In the genomic region with DNA sequence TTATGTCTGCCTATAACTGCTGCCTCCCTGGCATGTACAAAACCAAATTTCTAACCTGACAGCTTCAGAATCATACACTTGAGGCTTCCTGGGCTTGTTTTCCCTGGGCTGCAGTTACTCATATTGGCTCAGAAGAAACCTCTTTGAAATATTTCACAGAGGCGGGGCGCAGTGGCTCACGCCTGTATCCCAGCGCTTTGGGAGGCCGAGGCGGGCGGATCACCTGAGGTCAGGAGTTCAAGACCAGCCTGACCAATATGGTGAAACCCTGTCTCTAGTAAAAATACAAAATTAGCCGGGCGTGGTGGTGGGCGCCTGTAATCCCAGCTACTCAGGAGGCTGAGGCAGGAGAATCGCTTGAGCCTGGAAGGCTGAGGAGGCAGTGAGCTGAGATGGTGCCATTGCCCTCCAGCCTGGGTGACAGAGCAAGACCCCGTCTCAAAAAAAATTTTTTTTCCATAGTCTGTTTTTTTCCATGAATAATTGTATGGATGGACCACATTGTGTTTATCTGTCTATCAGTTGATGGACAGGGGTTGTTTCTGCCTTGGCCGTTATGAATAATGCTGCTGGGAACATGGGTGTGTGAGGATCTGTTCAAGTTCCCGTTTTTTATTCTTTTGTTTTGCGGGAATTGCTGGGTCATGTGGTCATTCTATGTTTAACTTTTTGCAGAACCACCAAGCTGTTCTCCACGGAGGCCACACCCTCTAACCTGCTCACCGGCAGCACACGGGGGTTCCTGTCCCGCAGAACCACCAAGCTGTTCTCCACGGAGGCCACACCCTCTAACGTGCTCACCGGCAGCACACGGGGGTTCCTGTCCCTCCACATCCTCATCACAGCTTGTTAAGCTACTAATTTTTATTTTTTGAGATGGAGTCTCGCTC, we compare ENCODE assay signal across 1 cellular context.
TF ChIP-seq lines count a peak whose summit lies in the region.

No MANE protein-coding gene starts in this region.

TF ChIP-seq in K562, 482 proteins besides CTCF, POLR2A, EP300 and RAD21 (continued from another document):
- TF ChIP-seq, protein P1, sequence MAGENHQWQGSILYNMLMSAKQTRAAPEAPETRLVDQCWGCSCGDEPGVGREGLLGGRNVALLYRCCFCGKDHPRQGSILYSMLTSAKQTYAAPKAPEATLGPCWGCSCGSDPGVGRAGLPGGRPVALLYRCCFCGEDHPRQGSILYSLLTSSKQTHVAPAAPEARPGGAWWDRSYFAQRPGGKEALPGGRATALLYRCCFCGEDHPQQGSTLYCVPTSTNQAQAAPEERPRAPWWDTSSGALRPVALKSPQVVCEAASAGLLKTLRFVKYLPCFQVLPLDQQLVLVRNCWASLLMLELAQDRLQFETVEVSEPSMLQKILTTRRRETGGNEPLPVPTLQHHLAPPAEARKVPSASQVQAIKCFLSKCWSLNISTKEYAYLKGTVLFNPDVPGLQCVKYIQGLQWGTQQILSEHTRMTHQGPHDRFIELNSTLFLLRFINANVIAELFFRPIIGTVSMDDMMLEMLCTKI (IDR thresholded peaks at IDR 0.05; ENCODE audit: partially characterized antibody), result no peak
- no peak for TF ChIP-seq MBD1 (CRISPR knock-in tag; IDR thresholded peaks at IDR 0.05)
- TF ChIP-seq ZEB2 (IDR thresholded peaks at IDR 0.05), result no peak
- TF ChIP-seq CTBP1 (IDR thresholded peaks at IDR 0.05; ENCODE audit: borderline replicate concordance), result 0 out of 2 replicates have a peak, but pooled peaks have one; percentile 26
- no peak for TF ChIP-seq RFX7 (CRISPR knock-in tag; IDR thresholded peaks at IDR 0.05)
- no peak for TF ChIP-seq NR4A1 (CRISPR knock-in tag; IDR thresholded peaks at IDR 0.05)
- TF ChIP-seq NR4A1 (tag; IDR thresholded peaks at IDR 0.05), result no peak
- TF ChIP-seq ZNF507 (tag; conservative IDR thresholded peaks at IDR 0.05), result no peak
- TF ChIP-seq SIX5 (IDR thresholded peaks at IDR 0.05; ENCODE audit: borderline replicate concordance in 1 of 2, insufficient read depth in 1 of 2, low read depth in 1 of 2, low read length in 2 of 2), result no peak
- no peak for TF ChIP-seq FOXP1 (CRISPR knock-in tag; IDR thresholded peaks at IDR 0.05)
- no peak for TF ChIP-seq SMAD1 (IDR thresholded peaks at IDR 0.05; ENCODE audit: low read depth, low read length, partially characterized antibody)
- peak; percentile 76; the same call in 1 of the 2 replicates for TF ChIP-seq SOX6 (IDR thresholded peaks at IDR 0.05)
- TF ChIP-seq, protein P2, sequence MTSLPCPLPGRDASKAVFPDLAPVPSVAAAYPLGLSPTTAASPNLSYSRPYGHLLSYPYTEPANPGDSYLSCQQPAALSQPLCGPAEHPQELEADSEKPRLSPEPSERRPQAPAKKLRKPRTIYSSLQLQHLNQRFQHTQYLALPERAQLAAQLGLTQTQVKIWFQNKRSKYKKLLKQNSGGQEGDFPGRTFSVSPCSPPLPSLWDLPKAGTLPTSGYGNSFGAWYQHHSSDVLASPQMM (CRISPR knock-in tag; IDR thresholded peaks at IDR 0.05), result no peak
- TF ChIP-seq SFPQ (IDR thresholded peaks at IDR 0.05; ENCODE audit: low read depth, low read length), result no peak
- TF ChIP-seq FOXK1 (CRISPR knock-in tag; IDR thresholded peaks at IDR 0.05; ENCODE audit: borderline replicate concordance), result no peak
- TF ChIP-seq MEIS2 (IDR thresholded peaks at IDR 0.05; ENCODE audit: partially characterized antibody), result peak; percentile 38
- TF ChIP-seq, protein P3, sequence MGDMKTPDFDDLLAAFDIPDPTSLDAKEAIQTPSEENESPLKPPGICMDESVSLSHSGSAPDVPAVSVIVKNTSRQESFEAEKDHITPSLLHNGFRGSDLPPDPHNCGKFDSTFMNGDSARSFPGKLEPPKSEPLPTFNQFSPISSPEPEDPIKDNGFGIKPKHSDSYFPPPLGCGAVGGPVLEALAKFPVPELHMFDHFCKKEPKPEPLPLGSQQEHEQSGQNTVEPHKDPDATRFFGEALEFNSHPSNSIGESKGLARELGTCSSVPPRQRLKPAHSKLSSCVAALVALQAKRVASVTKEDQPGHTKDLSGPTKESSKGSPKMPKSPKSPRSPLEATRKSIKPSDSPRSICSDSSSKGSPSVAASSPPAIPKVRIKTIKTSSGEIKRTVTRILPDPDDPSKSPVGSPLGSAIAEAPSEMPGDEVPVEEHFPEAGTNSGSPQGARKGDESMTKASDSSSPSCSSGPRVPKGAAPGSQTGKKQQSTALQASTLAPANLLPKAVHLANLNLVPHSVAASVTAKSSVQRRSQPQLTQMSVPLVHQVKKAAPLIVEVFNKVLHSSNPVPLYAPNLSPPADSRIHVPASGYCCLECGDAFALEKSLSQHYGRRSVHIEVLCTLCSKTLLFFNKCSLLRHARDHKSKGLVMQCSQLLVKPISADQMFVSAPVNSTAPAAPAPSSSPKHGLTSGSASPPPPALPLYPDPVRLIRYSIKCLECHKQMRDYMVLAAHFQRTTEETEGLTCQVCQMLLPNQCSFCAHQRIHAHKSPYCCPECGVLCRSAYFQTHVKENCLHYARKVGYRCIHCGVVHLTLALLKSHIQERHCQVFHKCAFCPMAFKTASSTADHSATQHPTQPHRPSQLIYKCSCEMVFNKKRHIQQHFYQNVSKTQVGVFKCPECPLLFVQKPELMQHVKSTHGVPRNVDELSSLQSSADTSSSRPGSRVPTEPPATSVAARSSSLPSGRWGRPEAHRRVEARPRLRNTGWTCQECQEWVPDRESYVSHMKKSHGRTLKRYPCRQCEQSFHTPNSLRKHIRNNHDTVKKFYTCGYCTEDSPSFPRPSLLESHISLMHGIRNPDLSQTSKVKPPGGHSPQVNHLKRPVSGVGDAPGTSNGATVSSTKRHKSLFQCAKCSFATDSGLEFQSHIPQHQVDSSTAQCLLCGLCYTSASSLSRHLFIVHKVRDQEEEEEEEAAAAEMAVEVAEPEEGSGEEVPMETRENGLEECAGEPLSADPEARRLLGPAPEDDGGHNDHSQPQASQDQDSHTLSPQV (IDR thresholded peaks at IDR 0.05), result no peak
- no peak for TF ChIP-seq ZNF583 (CRISPR knock-in tag; IDR thresholded peaks at IDR 0.05)
- TF ChIP-seq HDAC2 (IDR thresholded peaks at IDR 0.05), result no peak
- no peak for TF ChIP-seq ZNF23 (CRISPR knock-in tag; IDR thresholded peaks at IDR 0.05)
- no peak for TF ChIP-seq ZNF431 (CRISPR knock-in tag; IDR thresholded peaks at IDR 0.05)
- no peak for TF ChIP-seq KAT7 (CRISPR knock-in tag; IDR thresholded peaks at IDR 0.05; ENCODE audit: borderline replicate concordance)
- no peak for TF ChIP-seq CSDE1 (IDR thresholded peaks at IDR 0.05)
- no peak for TF ChIP-seq ZFP30 (CRISPR knock-in tag; IDR thresholded peaks at IDR 0.05; ENCODE audit: borderline replicate concordance)
- TF ChIP-seq TSC22D4 (tag; IDR thresholded peaks at IDR 0.05), result no peak
- no peak for TF ChIP-seq ZNF589 (CRISPR knock-in tag; IDR thresholded peaks at IDR 0.05; ENCODE audit: low read depth)
- no peak for TF ChIP-seq MTA3 (IDR thresholded peaks at IDR 0.05; ENCODE audit: borderline replicate concordance)
- TF ChIP-seq ZC3H11A (IDR thresholded peaks at IDR 0.05; ENCODE audit: low read depth, low read length), result no peak
- TF ChIP-seq ZNF785 (CRISPR knock-in tag; IDR thresholded peaks at IDR 0.05), result no peak
- peak; percentile 38; the same call in 1 of the 2 replicates for TF ChIP-seq NFE2 (IDR thresholded peaks at IDR 0.05; ENCODE audit: low read depth)
- TF ChIP-seq NR3C1 (CRISPR knock-in tag; IDR thresholded peaks at IDR 0.05), result no peak
- no peak for TF ChIP-seq TAF1 (IDR thresholded peaks at IDR 0.05; ENCODE audit: control insufficient read depth, extremely low read depth, insufficient read depth, low read length, severe bottlenecking)
- TF ChIP-seq ZKSCAN8 (CRISPR knock-in tag; IDR thresholded peaks at IDR 0.05), result no peak
- peak; percentile 42; the same call in 1 of the 2 replicates for TF ChIP-seq ADNP (tag; IDR thresholded peaks at IDR 0.05)
- TF ChIP-seq ZSCAN32 (CRISPR knock-in tag; IDR thresholded peaks at IDR 0.05), result no peak
- no peak for TF ChIP-seq POLR2B (IDR thresholded peaks at IDR 0.05; ENCODE audit: low read depth, partially characterized antibody)
- TF ChIP-seq L3MBTL2 (IDR thresholded peaks at IDR 0.05), result peak; percentile 42; the same call in 1 of the 2 replicates
- TF ChIP-seq, protein P4, sequence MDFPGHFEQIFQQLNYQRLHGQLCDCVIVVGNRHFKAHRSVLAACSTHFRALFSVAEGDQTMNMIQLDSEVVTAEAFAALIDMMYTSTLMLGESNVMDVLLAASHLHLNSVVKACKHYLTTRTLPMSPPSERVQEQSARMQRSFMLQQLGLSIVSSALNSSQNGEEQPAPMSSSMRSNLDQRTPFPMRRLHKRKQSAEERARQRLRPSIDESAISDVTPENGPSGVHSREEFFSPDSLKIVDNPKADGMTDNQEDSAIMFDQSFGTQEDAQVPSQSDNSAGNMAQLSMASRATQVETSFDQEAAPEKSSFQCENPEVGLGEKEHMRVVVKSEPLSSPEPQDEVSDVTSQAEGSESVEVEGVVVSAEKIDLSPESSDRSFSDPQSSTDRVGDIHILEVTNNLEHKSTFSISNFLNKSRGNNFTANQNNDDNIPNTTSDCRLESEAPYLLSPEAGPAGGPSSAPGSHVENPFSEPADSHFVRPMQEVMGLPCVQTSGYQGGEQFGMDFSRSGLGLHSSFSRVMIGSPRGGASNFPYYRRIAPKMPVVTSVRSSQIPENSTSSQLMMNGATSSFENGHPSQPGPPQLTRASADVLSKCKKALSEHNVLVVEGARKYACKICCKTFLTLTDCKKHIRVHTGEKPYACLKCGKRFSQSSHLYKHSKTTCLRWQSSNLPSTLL (IDR thresholded peaks at IDR 0.05), result no peak
- TF ChIP-seq ZNF77 (CRISPR knock-in tag; IDR thresholded peaks at IDR 0.05), result no peak
- TF ChIP-seq, protein P5, sequence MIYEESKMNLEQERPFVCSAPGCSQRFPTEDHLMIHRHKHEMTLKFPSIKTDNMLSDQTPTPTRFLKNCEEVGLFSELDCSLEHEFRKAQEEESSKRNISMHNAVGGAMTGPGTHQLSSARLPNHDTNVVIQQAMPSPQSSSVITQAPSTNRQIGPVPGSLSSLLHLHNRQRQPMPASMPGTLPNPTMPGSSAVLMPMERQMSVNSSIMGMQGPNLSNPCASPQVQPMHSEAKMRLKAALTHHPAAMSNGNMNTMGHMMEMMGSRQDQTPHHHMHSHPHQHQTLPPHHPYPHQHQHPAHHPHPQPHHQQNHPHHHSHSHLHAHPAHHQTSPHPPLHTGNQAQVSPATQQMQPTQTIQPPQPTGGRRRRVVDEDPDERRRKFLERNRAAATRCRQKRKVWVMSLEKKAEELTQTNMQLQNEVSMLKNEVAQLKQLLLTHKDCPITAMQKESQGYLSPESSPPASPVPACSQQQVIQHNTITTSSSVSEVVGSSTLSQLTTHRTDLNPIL (CRISPR knock-in tag; IDR thresholded peaks at IDR 0.05), result no peak
- no peak for TF ChIP-seq KAT8 (IDR thresholded peaks at IDR 0.05; ENCODE audit: low read depth)
- no peak for TF ChIP-seq SRSF7 (optimal IDR thresholded peaks at IDR 0.05; ENCODE audit: low read depth, low read length)
- no peak for TF ChIP-seq TCF3 (CRISPR knock-in tag; IDR thresholded peaks at IDR 0.05)
